In the genomic region with DNA sequence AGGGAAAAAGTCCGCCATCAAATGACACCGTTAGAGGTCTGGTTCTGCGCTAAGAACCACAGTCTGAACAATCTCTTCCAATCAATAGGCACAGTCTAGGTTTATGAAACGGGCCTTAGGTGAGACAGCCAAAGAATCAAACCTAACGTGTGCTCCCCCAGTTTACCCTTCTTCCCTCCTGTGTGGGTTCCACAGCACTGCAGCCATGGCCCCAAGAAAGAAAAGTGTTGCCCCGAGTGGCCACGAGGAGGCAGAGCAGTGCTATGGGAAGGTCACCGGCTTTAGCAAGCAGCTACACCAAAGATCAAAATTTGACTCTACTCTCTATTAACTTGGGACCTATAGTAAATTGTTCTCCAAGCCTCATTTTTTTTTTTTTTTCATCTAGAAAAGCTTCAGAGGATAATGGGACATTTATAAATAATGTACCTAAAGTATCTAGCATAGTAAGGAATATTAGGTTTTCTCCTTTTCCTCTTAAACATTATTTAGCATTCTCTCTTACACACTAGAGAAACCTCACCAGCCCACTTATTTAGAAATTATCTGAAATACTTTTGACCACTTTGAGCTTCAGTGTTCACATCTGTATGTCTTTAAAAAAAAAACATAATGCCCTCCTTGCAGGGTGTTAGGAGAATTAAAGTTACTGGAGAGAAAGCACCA, we compare ENCODE assay signal across 8 cellular contexts.
A peak's percentile ranks its signal among the peaks of the same experiment; 100 is the strongest.
DNase-seq lines count a peak whose midpoint lies in the region; ATAC-seq and TF ChIP-seq lines count a peak whose summit lies in the region.

No MANE protein-coding gene starts in this region.

- peak; percentile 53 to 82 (median 79) for TF ChIP-seq CTCF in ascending aorta (IDR thresholded peaks at IDR 0.05)

- peaks cover 10 to 54% of the 10 kb centered on the region in 2 donors for H3K36me3 ChIP-seq in ascending aorta

- H3K4me1 ChIP-seq in ascending aorta, result no peaks in the 10 kb centered on the region

- DNase-seq in DMS53 treated with DMSO at 0.1 percent for 48 hours (lab: John Stamatoyannopoulos, UW; ENCODE audit: unreplicated experiment) (peak; percentile 27), KBM-7 (peak; percentile 73), T-helper 1 cell (peak in 4 of 5 donors; percentile 10 to 58 (median 17)), ascending aorta (ENCODE audit: low spot score in 2 of 2) (no peak), iPS DF 4.7 (ENCODE audit: extremely low read depth, low spot score) (peak; percentile 7), GOT3 (lab: John Stamatoyannopoulos, UW) (no peak)
- peak; percentile 17 to 43 for DNase-seq in stimulated activated CD4-positive, alpha-beta T cell treated with anti-CD3 and anti-CD28 coated beads, Interleukin-12 subunit alpha, Interleukin-12 subunit beta, amount 100 ng/mL, for 24 hours (ENCODE audit: low read depth in 2 of 2)

- H3K4me3 ChIP-seq in ascending aorta, result no peak overlapping the region

- H3K27me3 ChIP-seq in ascending aorta, result no peaks in the 10 kb centered on the region

- no peaks in the 10 kb centered on the region for H3K9me3 ChIP-seq in ascending aorta

- in situ Hi-C loops in KBM-7 (cut with MboI; ENCODE audit: low pct_unique_long_range_greater_than_20kb, low sequenced_read_pairs), result no loop called here

- intact Hi-C loops in ascending aorta (cut with DNase I), result loop anchor here (1.0 kb wide), 2 partner anchors 154 to 252 kb away; a partner anchor contains a TSS

- ATAC-seq in GM21447 (IDR thresholded peaks at IDR 0.05; ENCODE audit: unreplicated experiment), result peak; percentile 75

- no peak overlapping the region for H3K27ac ChIP-seq in ascending aorta

Comparison
In these comparisons a context has a peak if more than half of its experiments do, and no peak if none do; other contexts are left out.
1. DNase-seq: peak in DMS53 treated with DMSO at 0.1 percent for 48 hours (single experiment), KBM-7 (single experiment), T-helper 1 cell (4 of 5), iPS DF 4.7 (single experiment) and stimulated activated CD4-positive, alpha-beta T cell treated with anti-CD3 and anti-CD28 coated beads, Interleukin-12 subunit alpha, Interleukin-12 subunit beta, amount 100 ng/mL, for 24 hours (2 of 2); none in ascending aorta (0 of 2) and GOT3 (single experiment).